ENCODE assay signal across 16 cellular contexts in the genomic region with DNA sequence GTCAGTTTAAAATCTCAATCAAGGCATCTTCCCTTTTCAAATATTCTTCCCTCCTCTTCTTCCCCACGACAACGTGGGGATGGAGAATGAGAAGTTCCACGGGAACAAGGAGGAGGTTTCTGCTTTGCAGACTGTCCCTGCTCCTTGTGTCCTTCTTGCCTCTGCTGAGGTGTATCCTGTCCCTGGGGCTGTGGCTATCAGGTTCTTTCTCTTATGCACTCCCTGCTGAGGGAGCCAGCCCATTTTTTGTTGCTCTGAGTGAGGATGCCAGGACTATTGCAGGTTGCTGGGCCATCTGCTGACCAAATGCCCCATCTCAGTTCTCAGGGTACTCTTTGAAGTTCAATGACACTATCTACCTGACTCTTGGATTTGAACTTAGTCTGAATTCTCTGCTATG.
DNase-seq lines count a peak whose midpoint lies in the region; ATAC-seq and TF ChIP-seq lines count a peak whose summit lies in the region.
"Had no signal": no experiment of that assay in that cellular context is flagged by ENCODE, and none has a peak within 500 bp of the region (broad histone marks: within the 10 kb centered on the region; RNA-seq: fewer than 3 reads in every experiment).

No MANE protein-coding gene starts in this region.

- H3K79me2 ChIP-seq in neural progenitor cell (ENCODE audit: low read depth): no peaks in the 10 kb centered on the region

- no peak overlapping the region for H3K4me2 ChIP-seq in neural progenitor cell
- H3K4me2 ChIP-seq: BLaER1 had no signal

- no peak overlapping the region for H3K27ac Mint-ChIP-seq in WTC11
- H3K27ac Mint-ChIP-seq in neural progenitor cell: no peak overlapping the region
- H3K27ac Mint-ChIP-seq: CD8-positive, alpha-beta memory T cell had no signal

- TF ChIP-seq POLR2A in right lobe of liver (IDR thresholded peaks at IDR 0.05): no peak

- H3K27me3 Mint-ChIP-seq in WTC11 (ENCODE audit: low read depth) (no peaks in the 10 kb centered on the region), neural progenitor cell (ENCODE audit: insufficient read depth, low read depth) (peaks cover 2% of the 10 kb centered on the region)
- H3K27me3 Mint-ChIP-seq: CD8-positive, alpha-beta memory T cell had no signal

- peak overlapping the region; percentile 11 for H2AFZ ChIP-seq in neural progenitor cell (replicated peaks)

- H3K4me3 ChIP-seq in neural progenitor cell (no peak overlapping the region), right lobe of liver (no peak overlapping the region)
- H3K4me3 ChIP-seq: BLaER1 had no signal

- intact Hi-C loops in right lobe of liver (cut with DNase I): no loop called here

- no peak overlapping the region for H3K27ac ChIP-seq in neural progenitor cell
- H3K27ac ChIP-seq in right lobe of liver: no peak overlapping the region
- H3K27ac ChIP-seq: BLaER1 had no signal

- H3K4me1 ChIP-seq in neural progenitor cell (peaks cover 8% of the 10 kb centered on the region), right lobe of liver (no peaks in the 10 kb centered on the region)
- H3K4me1 ChIP-seq: BLaER1 had no signal

- no peak overlapping the region for H3K9ac ChIP-seq in neural progenitor cell
- H3K9ac ChIP-seq: BLaER1 had no signal

- POLR2A ChIA-PET in WTC11 (lab: Charles Lee): no interaction called here

- H3K27me3 ChIP-seq in neural progenitor cell: no peaks in the 10 kb centered on the region
- no peaks in the 10 kb centered on the region for H3K27me3 ChIP-seq in right lobe of liver
- H3K27me3 ChIP-seq: BLaER1 had no signal

- H3K4me3 Mint-ChIP-seq in WTC11 (no peak overlapping the region), neural progenitor cell (no peak overlapping the region)
- H3K4me3 Mint-ChIP-seq: CD8-positive, alpha-beta memory T cell had no signal

- peaks cover 16% of the 10 kb centered on the region for H3K4me1 Mint-ChIP-seq in WTC11
- H3K4me1 Mint-ChIP-seq in neural progenitor cell: no peaks in the 10 kb centered on the region
- H3K4me1 Mint-ChIP-seq: CD8-positive, alpha-beta memory T cell had no signal

- TF ChIP-seq CTCF in WTC11 (IDR thresholded peaks at IDR 0.05) (no peak), neural progenitor cell (IDR thresholded peaks at IDR 0.05) (no peak), right lobe of liver (IDR thresholded peaks at IDR 0.05) (no peak)

- 23% methylated on average over 3 of the region's 3 CpGs for WGBS in right lobe of liver (ENCODE audit: insufficient coverage, low coverage, low lambda C conversion rate, missing lambda C conversion rate)

- no peaks in the 10 kb centered on the region for H4K20me1 ChIP-seq in neural progenitor cell (ENCODE audit: low read depth)
- H4K20me1 ChIP-seq: BLaER1 had no signal

- CTCF ChIA-PET in WTC11 (lab: Charles Lee): no interaction called here

- peak; percentile 33 for DNase-seq in NCI-H748 (lab: John Stamatoyannopoulos, UW; ENCODE audit: unreplicated experiment)
- DNase-seq in NCI-H748 treated with DMSO at 0.1 percent for 48 hours (lab: John Stamatoyannopoulos, UW): no peak
- no peak for DNase-seq in WTC11 (ENCODE audit: low spot score)
- no peak for DNase-seq in neural progenitor cell (ENCODE audit: low spot score)
- no peak for DNase-seq in DMS53 (lab: John Stamatoyannopoulos, UW)
- DNase-seq in right lobe of liver: no peak
- DNase-seq in SW480 (ENCODE audit: low spot score): no peak
- DNase-seq: 8988T; AML-193; CD8-positive, alpha-beta memory T cell; DMS153; DND-41; GDM1 had no signal

- ATAC-seq in WTC11: peak; percentile 65
- ATAC-seq in right lobe of liver: no peak
- ATAC-seq: HCT116, HepG2 had no signal

- H3K36me3 ChIP-seq in neural progenitor cell (no peaks in the 10 kb centered on the region), right lobe of liver (no peaks in the 10 kb centered on the region)
- H3K36me3 ChIP-seq: BLaER1 had no signal

- H3K9me3 ChIP-seq in neural progenitor cell (ENCODE audit: low read depth): no peaks in the 10 kb centered on the region
- no peaks in the 10 kb centered on the region for H3K9me3 ChIP-seq in right lobe of liver
- H3K9me3 ChIP-seq: BLaER1 had no signal

- no peaks in the 10 kb centered on the region for H3K9me3 Mint-ChIP-seq in WTC11
- H3K9me3 Mint-ChIP-seq in neural progenitor cell: no peaks in the 10 kb centered on the region

- H3K36me3 Mint-ChIP-seq in WTC11 (no peaks in the 10 kb centered on the region), neural progenitor cell (no peaks in the 10 kb centered on the region)
- H3K36me3 Mint-ChIP-seq: CD8-positive, alpha-beta memory T cell had no signal

- no peaks in the 10 kb centered on the region for H3F3A ChIP-seq in neural progenitor cell (ENCODE audit: low read depth)

TF ChIP-seq in WTC11, 78 proteins besides CTCF, POLR2A, EP300 and RAD21 (continues in another document):
- TF ChIP-seq, protein P1, sequence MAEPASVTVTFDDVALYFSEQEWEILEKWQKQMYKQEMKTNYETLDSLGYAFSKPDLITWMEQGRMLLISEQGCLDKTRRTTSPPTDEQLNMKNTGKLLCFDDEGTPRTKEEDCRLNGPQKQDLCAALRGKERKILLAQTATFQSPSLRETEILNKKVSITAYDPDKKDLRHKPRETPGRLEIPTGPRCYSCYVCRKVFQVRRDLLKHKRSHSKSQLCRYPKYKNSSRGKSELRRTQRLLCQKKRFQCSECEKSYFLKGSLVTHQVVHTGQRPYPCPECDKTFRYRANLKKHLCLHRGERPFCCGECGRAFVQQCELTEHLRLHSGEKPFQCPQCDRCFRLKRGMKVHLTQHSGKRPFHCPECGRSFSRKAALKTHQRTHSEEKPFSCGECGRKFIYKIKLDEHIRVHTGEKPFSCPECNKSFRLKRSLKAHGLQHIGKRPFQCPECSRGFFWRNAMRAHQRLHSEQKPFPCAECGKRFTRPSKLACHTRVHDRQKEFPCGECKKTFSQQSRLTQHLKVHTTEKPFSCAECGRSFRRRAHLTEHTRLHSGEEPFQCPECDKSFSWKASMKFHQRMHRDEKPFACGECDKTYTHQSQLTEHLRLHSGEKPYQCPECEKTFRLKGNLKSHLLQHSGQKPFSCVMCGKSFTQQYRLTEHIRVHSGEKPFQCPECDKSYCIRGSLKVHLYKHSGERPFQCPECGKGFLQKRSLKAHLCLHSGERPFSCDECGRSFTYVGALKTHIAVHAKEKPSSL (CRISPR knock-in tag; conservative IDR thresholded peaks at IDR 0.05): no peak
- TF ChIP-seq RELA (CRISPR knock-in tag; IDR thresholded peaks at IDR 0.05; ENCODE audit: borderline replicate concordance) (no peak), FOXJ3 (CRISPR knock-in tag; IDR thresholded peaks at IDR 0.05; ENCODE audit: borderline replicate concordance) (no peak), ZNF263 (CRISPR knock-in tag; IDR thresholded peaks at IDR 0.05; ENCODE audit: low read depth) (no peak), MXD4 (CRISPR knock-in tag; IDR thresholded peaks at IDR 0.05; ENCODE audit: borderline replicate concordance) (no peak), SMAD3 (CRISPR knock-in tag; IDR thresholded peaks at IDR 0.05; ENCODE audit: borderline replicate concordance) (no peak), FOXK1 (CRISPR knock-in tag; IDR thresholded peaks at IDR 0.05) (no peak), CREB1 (CRISPR knock-in tag; IDR thresholded peaks at IDR 0.05) (no peak)
- TF ChIP-seq, protein P2, sequence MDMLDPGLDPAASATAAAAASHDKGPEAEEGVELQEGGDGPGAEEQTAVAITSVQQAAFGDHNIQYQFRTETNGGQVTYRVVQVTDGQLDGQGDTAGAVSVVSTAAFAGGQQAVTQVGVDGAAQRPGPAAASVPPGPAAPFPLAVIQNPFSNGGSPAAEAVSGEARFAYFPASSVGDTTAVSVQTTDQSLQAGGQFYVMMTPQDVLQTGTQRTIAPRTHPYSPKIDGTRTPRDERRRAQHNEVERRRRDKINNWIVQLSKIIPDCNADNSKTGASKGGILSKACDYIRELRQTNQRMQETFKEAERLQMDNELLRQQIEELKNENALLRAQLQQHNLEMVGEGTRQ (CRISPR knock-in tag; IDR thresholded peaks at IDR 0.05): no peak
- TF ChIP-seq, protein P3, sequence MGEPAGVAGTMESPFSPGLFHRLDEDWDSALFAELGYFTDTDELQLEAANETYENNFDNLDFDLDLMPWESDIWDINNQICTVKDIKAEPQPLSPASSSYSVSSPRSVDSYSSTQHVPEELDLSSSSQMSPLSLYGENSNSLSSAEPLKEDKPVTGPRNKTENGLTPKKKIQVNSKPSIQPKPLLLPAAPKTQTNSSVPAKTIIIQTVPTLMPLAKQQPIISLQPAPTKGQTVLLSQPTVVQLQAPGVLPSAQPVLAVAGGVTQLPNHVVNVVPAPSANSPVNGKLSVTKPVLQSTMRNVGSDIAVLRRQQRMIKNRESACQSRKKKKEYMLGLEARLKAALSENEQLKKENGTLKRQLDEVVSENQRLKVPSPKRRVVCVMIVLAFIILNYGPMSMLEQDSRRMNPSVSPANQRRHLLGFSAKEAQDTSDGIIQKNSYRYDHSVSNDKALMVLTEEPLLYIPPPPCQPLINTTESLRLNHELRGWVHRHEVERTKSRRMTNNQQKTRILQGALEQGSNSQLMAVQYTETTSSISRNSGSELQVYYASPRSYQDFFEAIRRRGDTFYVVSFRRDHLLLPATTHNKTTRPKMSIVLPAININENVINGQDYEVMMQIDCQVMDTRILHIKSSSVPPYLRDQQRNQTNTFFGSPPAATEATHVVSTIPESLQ (CRISPR knock-in tag; IDR thresholded peaks at IDR 0.05): no peak
